In genomic region chr14:74085047-74085637, GRCh38 we compare ENCODE assay signal across 8 cellular contexts. TPM values are rescaled to one million over a fixed set of nuclear protein-coding genes. Genes with fewer than 3 reads are reported as not detected.
DNase-seq lines count a peak whose midpoint lies in the region; ATAC-seq and TF ChIP-seq lines count a peak whose summit lies in the region.

No MANE protein-coding gene starts in this region.

- H3K27me3 ChIP-seq in OCI-LY3 (ENCODE audit: low read depth, low read length) = no peaks in the 10 kb centered on the region
- no peaks in the 10 kb centered on the region for H3K27me3 ChIP-seq in layer of hippocampus (ENCODE audit: control insufficient read depth, insufficient read depth, low read length)

- H3K4me1 Mint-ChIP-seq in MCF 10A (ENCODE audit: insufficient read depth, unreplicated experiment) = peaks cover 14% of the 10 kb centered on the region
- H3K4me1 Mint-ChIP-seq in stimulated activated naive B cell treated with anti-CD40 and anti-IgM and Interleukin-4, amounts not matched to agents 10 μg/mL and 1 μg/mL and 100 μg/mL, for 72 hours = peaks cover 20 to 38% of the 10 kb centered on the region in 2 donors

- POLR2A ChIA-PET in MCF 10A (lab: Yijun Ruan, JAX) = interaction anchor here (0.5 to 4.1 kb wide), 12 partner anchors 10 to 1575 kb away, joined by 3 to 33 read pairs (median 4); partner anchors contain the start of genes BBOF1 and ENTPD5

- H4K20me1 ChIP-seq in OCI-LY3 (ENCODE audit: insufficient read depth, low read length) = no peaks in the 10 kb centered on the region

- TSS peak; percentile 57 for BruUV-seq in MCF 10A (replicated peaks; lab: Mats Ljungman, UMichigan)

- H3K9me3 ChIP-seq in OCI-LY3 (ENCODE audit: insufficient read depth, low read length) = no peaks in the 10 kb centered on the region

- TF ChIP-seq CTCF in OCI-LY3 (IDR thresholded peaks at IDR 0.05; ENCODE audit: low read depth, low read length) (no peak), MCF 10A (IDR thresholded peaks at IDR 0.05; ENCODE audit: unreplicated experiment) (no peak)

- H3K27me3 Mint-ChIP-seq in MCF 10A (ENCODE audit: insufficient read depth, unreplicated experiment) = no peaks in the 10 kb centered on the region
- no peaks in the 10 kb centered on the region for H3K27me3 Mint-ChIP-seq in stimulated activated naive B cell treated with anti-CD40 and anti-IgM and Interleukin-4, amounts not matched to agents 10 μg/mL and 1 μg/mL and 100 μg/mL, for 72 hours

- no peaks in the 10 kb centered on the region for H3K36me3 ChIP-seq in OCI-LY3 (replicated peaks; ENCODE audit: low read depth, low read length)

- peak; percentile 4 to 8 for ATAC-seq in stimulated activated naive B cell treated with anti-CD40 and anti-IgM and Interleukin-4, amounts not matched to agents 10 μg/mL and 1 μg/mL and 100 μg/mL, for 72 hours (replicated peaks)
- ATAC-seq in HG02623 (IDR thresholded peaks at IDR 0.05; ENCODE audit: unreplicated experiment) = no peak

- H3K27ac ChIP-seq in OCI-LY3 (ENCODE audit: low read length) = peak overlapping the region; percentile 46
- H3K27ac ChIP-seq in layer of hippocampus (ENCODE audit: low read depth, low read length) = peak overlapping the region; percentile 73

- H3K4me3 ChIP-seq in OCI-LY3 (ENCODE audit: low read length) = peak overlapping the region; percentile 99

- peaks cover 26% of the 10 kb centered on the region for H3K79me2 ChIP-seq in OCI-LY3 (ENCODE audit: low read length)

- intact Hi-C loops in MCF 10A (cut with micrococcal nuclease) = no loop called here

- peaks cover 30% of the 10 kb centered on the region for H3K4me1 ChIP-seq in OCI-LY3 (ENCODE audit: low read length)

- peaks cover 6% of the 10 kb centered on the region for H3K36me3 Mint-ChIP-seq in MCF 10A (ENCODE audit: insufficient read depth, unreplicated experiment)
- peaks cover 7 to 8% of the 10 kb centered on the region in 2 donors for H3K36me3 Mint-ChIP-seq in stimulated activated naive B cell treated with anti-CD40 and anti-IgM and Interleukin-4, amounts not matched to agents 10 μg/mL and 1 μg/mL and 100 μg/mL, for 72 hours

- CTCF ChIA-PET in MCF 10A (lab: Yijun Ruan, JAX) = no interaction called here

- DNase-seq in ELR (ENCODE audit: low read depth) = peak; percentile 74
- DNase-seq in H4 (ENCODE audit: low spot score) = peak; percentile 8
- DNase-seq in MCF 10A (ENCODE audit: unreplicated experiment) = peak; percentile 31
- DNase-seq in stimulated activated naive B cell treated with anti-CD40 and anti-IgM and Interleukin-4, amounts not matched to agents 10 μg/mL and 1 μg/mL and 100 μg/mL, for 72 hours = peak; percentile 22
- no peak for DNase-seq in AML-193 (lab: John Stamatoyannopoulos, UW)

- peak overlapping the region; percentile 93 for H3K4me3 Mint-ChIP-seq in MCF 10A (ENCODE audit: unreplicated experiment)
- peak overlapping the region; percentile 99 to 100 for H3K4me3 Mint-ChIP-seq in stimulated activated naive B cell treated with anti-CD40 and anti-IgM and Interleukin-4, amounts not matched to agents 10 μg/mL and 1 μg/mL and 100 μg/mL, for 72 hours

- no peaks in the 10 kb centered on the region for H3K9me3 Mint-ChIP-seq in MCF 10A (ENCODE audit: unreplicated experiment)
- peaks cover 1 to 4% of the 10 kb centered on the region in 2 donors for H3K9me3 Mint-ChIP-seq in stimulated activated naive B cell treated with anti-CD40 and anti-IgM and Interleukin-4, amounts not matched to agents 10 μg/mL and 1 μg/mL and 100 μg/mL, for 72 hours

- peak overlapping the region; percentile 49; the same call in 1 of the 2 replicates for H2AFZ ChIP-seq in OCI-LY3 (ENCODE audit: low read depth, low read length)

- H3K9ac ChIP-seq in OCI-LY3 (ENCODE audit: low read length) = peak overlapping the region; percentile 70

- peak overlapping the region; percentile 99 for H3K27ac Mint-ChIP-seq in MCF 10A (ENCODE audit: low read depth, unreplicated experiment)
- peak overlapping the region; percentile 99 for H3K27ac Mint-ChIP-seq in stimulated activated naive B cell treated with anti-CD40 and anti-IgM and Interleukin-4, amounts not matched to agents 10 μg/mL and 1 μg/mL and 100 μg/mL, for 72 hours

- H3K4me2 ChIP-seq in OCI-LY3 (ENCODE audit: low read length) = peak overlapping the region; percentile 99

RNA-seq across cellular contexts. Expression of gene LIN52, which starts 0.4 kb away (rescaled TPM):
- total RNA-seq in H4 (2014; rRNA removed; shearing (Covaris generic)) = 13.0 TPM in 2 replicates
- 8.7 and 9.5 TPM in 2 replicates for total RNA-seq in MCF 10A (2022)

RNA-seq across cellular contexts. Expression of gene ALDH6A1, which starts 0.9 kb away (rescaled TPM):
- total RNA-seq in H4 (2014; rRNA removed; shearing (Covaris generic)) = 13.3 and 15.1 TPM in 2 replicates
- 22.4 and 28.9 TPM in 2 replicates for total RNA-seq in MCF 10A (2022)

Comparison
In these comparisons a context has a peak if more than half of its experiments do, and no peak if none do; other contexts are left out.
1. DNase-seq: peak in ELR (single experiment), H4 (single experiment), MCF 10A (single experiment) and stimulated activated naive B cell treated with anti-CD40 and anti-IgM and Interleukin-4, amounts not matched to agents 10 μg/mL and 1 μg/mL and 100 μg/mL, for 72 hours (single experiment); none in AML-193 (0 of 2).